Comparison of ENCODE assay signal across 8 cellular contexts in genomic region chr9:114397848-114398605, GRCh38. TPM values are rescaled to one million over a fixed set of nuclear protein-coding genes. Genes with fewer than 3 reads are reported as not detected.
DNase-seq lines count a peak whose midpoint lies in the region; ATAC-seq and TF ChIP-seq lines count a peak whose summit lies in the region.

No MANE protein-coding gene starts in this region.

- H3K36me3 ChIP-seq in left lung = no peaks in the 10 kb centered on the region

- H3K9me3 ChIP-seq in left lung = no peaks in the 10 kb centered on the region

- TF ChIP-seq POLR2A in GM19099 (IDR thresholded peaks at IDR 0.05; ENCODE audit: extremely low read depth, insufficient read length, low read depth) = peak; percentile 58

- H3K27me3 ChIP-seq in left lung = no peaks in the 10 kb centered on the region

- H3K4me1 ChIP-seq in left lung = peaks cover 6 to 54% of the 10 kb centered on the region in 2 donors

- H3K9me3 Mint-ChIP-seq in activated CD4-positive, alpha-beta T cell treated with anti-CD3 and anti-CD28 coated beads, Interleukin-2, amount 10 ng/mL, durations not matched to agents 24 days and 14 days = no peaks in the 10 kb centered on the region

- H3K4me3 ChIP-seq in coronary artery = peak overlapping the region; percentile 72
- peak overlapping the region; percentile 62 to 75 for H3K4me3 ChIP-seq in left lung

- H3K36me3 Mint-ChIP-seq in activated CD4-positive, alpha-beta T cell treated with anti-CD3 and anti-CD28 coated beads, Interleukin-2, amount 10 ng/mL, durations not matched to agents 24 days and 14 days (ENCODE audit: low read depth) = peaks cover 20% of the 10 kb centered on the region

- H3K27ac Mint-ChIP-seq in activated CD4-positive, alpha-beta T cell treated with anti-CD3 and anti-CD28 coated beads, Interleukin-2, amount 10 ng/mL, durations not matched to agents 24 days and 14 days = peak overlapping the region; percentile 87

- no peaks in the 10 kb centered on the region for H3K27me3 Mint-ChIP-seq in activated CD4-positive, alpha-beta T cell treated with anti-CD3 and anti-CD28 coated beads, Interleukin-2, amount 10 ng/mL, durations not matched to agents 24 days and 14 days

- DNase-seq in AML-193 (lab: John Stamatoyannopoulos, UW) (peak; percentile 85 to 90), NCI-H524 treated with DMSO at 0.1 percent for 48 hours (lab: John Stamatoyannopoulos, UW) (peak; percentile 86), coronary artery (ENCODE audit: low spot score) (peak; percentile 97), left lung (peak; percentile 97 to 99)
- DNase-seq in activated CD4-positive, alpha-beta T cell treated with anti-CD3 and anti-CD28 coated beads, Interleukin-2, amount 10 ng/mL, durations not matched to agents 24 days and 14 days = peak; percentile 99
- peak; percentile 93 for DNase-seq in stimulated activated CD4-positive, alpha-beta T cell treated with anti-CD3 and anti-CD28 coated beads, Interleukin-2, amount 100 ng/mL, for 4 hours (ENCODE audit: low read depth)

- TF ChIP-seq CTCF in coronary artery (IDR thresholded peaks at IDR 0.05) (no peak), left lung (IDR thresholded peaks at IDR 0.05) (peak in 1 of 2 donors; percentile 14)

- intact Hi-C loops in activated CD4-positive, alpha-beta T cell treated with anti-CD3 and anti-CD28 coated beads, Interleukin-2, amount 10 ng/mL, durations not matched to agents 24 days and 14 days (cut with micrococcal nuclease) = loop anchor here (1.0 kb wide), 4 partner anchors 13 to 293 kb away; partner anchors contain the start of gene ATP6V1G1
- intact Hi-C loops in left lung (cut with DNase I) = no loop called here

- H3K27ac ChIP-seq in coronary artery (peak overlapping the region; percentile 82 to 88), left lung (peak overlapping the region; percentile 78 to 92)

- ATAC-seq in HG03354 (IDR thresholded peaks at IDR 0.05; ENCODE audit: poor library complexity, severe bottlenecking, unreplicated experiment) (peak; percentile 83), left lung (peak; percentile 95)

- peak overlapping the region; percentile 97 for H3K4me3 Mint-ChIP-seq in activated CD4-positive, alpha-beta T cell treated with anti-CD3 and anti-CD28 coated beads, Interleukin-2, amount 10 ng/mL, durations not matched to agents 24 days and 14 days

- H3K4me1 Mint-ChIP-seq in activated CD4-positive, alpha-beta T cell treated with anti-CD3 and anti-CD28 coated beads, Interleukin-2, amount 10 ng/mL, durations not matched to agents 24 days and 14 days = peaks cover 33% of the 10 kb centered on the region

RNA-seq across cellular contexts. Expression of gene AKNA, which starts 10.2 kb away (rescaled TPM):
- 149 and 150 TPM in 2 replicates for total RNA-seq in activated CD4-positive, alpha-beta T cell treated with anti-CD3 and anti-CD28 coated beads, Interleukin-2, amount 10 ng/mL, durations not matched to agents 24 days and 14 days
- 10 to 100 TPM; 25.1 to 55.3 TPM for total RNA-seq in left lung

Comparison
In these comparisons a context has a peak if more than half of its experiments do, and no peak if none do; other contexts are left out.
1. Peak in every context shown above with its lines: DNase-seq, ATAC-seq, H3K4me3 ChIP-seq and H3K27ac ChIP-seq.